In the genomic region with DNA sequence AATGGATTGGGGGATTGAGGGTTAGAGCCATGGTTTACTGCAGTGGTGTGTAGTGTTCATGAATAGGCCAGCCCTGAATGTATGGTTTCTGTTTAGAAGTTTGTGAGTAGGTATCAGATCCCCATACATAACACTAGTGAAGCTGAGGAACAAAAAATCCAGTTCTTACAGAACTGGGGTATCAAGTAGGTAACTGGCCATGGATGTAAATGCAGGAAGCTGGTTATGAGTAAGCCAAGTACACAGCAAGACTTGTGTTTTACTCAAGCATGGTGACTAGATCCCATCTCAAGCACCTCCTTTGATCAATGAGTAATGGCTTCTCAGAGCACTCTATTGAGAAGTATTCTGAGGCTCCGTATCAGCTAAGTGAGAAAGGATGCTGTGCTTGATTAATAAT, we compare ENCODE assay signal across 13 cellular contexts.
DNase-seq lines count a peak whose midpoint lies in the region; ATAC-seq and TF ChIP-seq lines count a peak whose summit lies in the region.
"Had no signal": no experiment of that assay in that cellular context is flagged by ENCODE, and none has a peak within 500 bp of the region (broad histone marks: within the 10 kb centered on the region; RNA-seq: fewer than 3 reads in every experiment).

No MANE protein-coding gene starts in this region.

- TF ChIP-seq CTCF in smooth muscle cell (IDR thresholded peaks at IDR 0.05; ENCODE audit: borderline replicate concordance, insufficient read depth, poor library complexity, severe bottlenecking), result no peak

- peaks cover 9% of the 10 kb centered on the region for H3K4me1 ChIP-seq in smooth muscle cell (ENCODE audit: low read depth)
- H3K4me1 ChIP-seq: right atrium auricular region had no signal

- no peaks in the 10 kb centered on the region for H3K27me3 ChIP-seq in smooth muscle cell (ENCODE audit: low read depth)
- H3K27me3 ChIP-seq: right atrium auricular region had no signal

- DNase-seq in DMS53 (lab: John Stamatoyannopoulos, UW) (peak; percentile 33), DMS53 treated with DMSO at 0.1 percent for 48 hours (lab: John Stamatoyannopoulos, UW; ENCODE audit: unreplicated experiment) (no peak), amniotic epithelial cell (ENCODE audit: low read depth) (peak; percentile 19), smooth muscle cell (lab: John Stamatoyannopoulos, UW; ENCODE audit: unreplicated experiment) (no peak), AG08396 (ENCODE audit: low spot score) (no peak), HK-2 (ENCODE audit: unreplicated experiment) (no peak)
- DNase-seq: activated T-cell treated with anti-CD3 and anti-CD28 coated beads, Interleukin-2, amount 50 U/mL, for 1 hour; NCI-H1694 had no signal

- peaks cover 8% of the 10 kb centered on the region for H3F3A ChIP-seq in smooth muscle cell (ENCODE audit: low read depth)

- no peaks in the 10 kb centered on the region for H3K9me3 ChIP-seq in smooth muscle cell (replicated peaks; ENCODE audit: low read depth)
- H3K9me3 ChIP-seq: right atrium auricular region had no signal

- H2AFZ ChIP-seq in smooth muscle cell (ENCODE audit: low read depth), result no peak overlapping the region

- no peaks in the 10 kb centered on the region for H4K20me1 ChIP-seq in smooth muscle cell (ENCODE audit: low read depth)

- H3K36me3 ChIP-seq in smooth muscle cell (ENCODE audit: low read depth), result no peaks in the 10 kb centered on the region
- H3K36me3 ChIP-seq: right atrium auricular region had no signal

- 79% methylated on average over 1 of the region's 1 CpG for WGBS in smooth muscle cell (ENCODE audit: low lambda C conversion rate)

- H3K4me2 ChIP-seq in smooth muscle cell, result peak overlapping the region; percentile 77

- no peaks in the 10 kb centered on the region for H3K79me2 ChIP-seq in smooth muscle cell (ENCODE audit: low read depth)

- peak; percentile 86 for ATAC-seq in HG02852 (IDR thresholded peaks at IDR 0.05; ENCODE audit: unreplicated experiment)
- ATAC-seq in HG03139 (IDR thresholded peaks at IDR 0.05; ENCODE audit: unreplicated experiment), result no peak
- ATAC-seq: esophagus mucosa had no signal

- no peak overlapping the region for H3K9ac ChIP-seq in smooth muscle cell (ENCODE audit: low read depth)

- no peak overlapping the region for H3K4me3 ChIP-seq in smooth muscle cell
- H3K4me3 ChIP-seq: right atrium auricular region had no signal

- peak overlapping the region; percentile 84 for H3K27ac ChIP-seq in smooth muscle cell (ENCODE audit: low read depth)
- H3K27ac ChIP-seq: 22Rv1, right atrium auricular region had no signal

Comparison
In these comparisons a context has a peak if more than half of its experiments do, and no peak if none do; other contexts are left out.
1. DNase-seq: peak in DMS53 (single experiment) and amniotic epithelial cell (single experiment); none in DMS53 treated with DMSO at 0.1 percent for 48 hours (single experiment), smooth muscle cell (single experiment), AG08396 (single experiment) and HK-2 (single experiment).